18 cellular contexts compared by ENCODE assay signal in the genomic region with DNA sequence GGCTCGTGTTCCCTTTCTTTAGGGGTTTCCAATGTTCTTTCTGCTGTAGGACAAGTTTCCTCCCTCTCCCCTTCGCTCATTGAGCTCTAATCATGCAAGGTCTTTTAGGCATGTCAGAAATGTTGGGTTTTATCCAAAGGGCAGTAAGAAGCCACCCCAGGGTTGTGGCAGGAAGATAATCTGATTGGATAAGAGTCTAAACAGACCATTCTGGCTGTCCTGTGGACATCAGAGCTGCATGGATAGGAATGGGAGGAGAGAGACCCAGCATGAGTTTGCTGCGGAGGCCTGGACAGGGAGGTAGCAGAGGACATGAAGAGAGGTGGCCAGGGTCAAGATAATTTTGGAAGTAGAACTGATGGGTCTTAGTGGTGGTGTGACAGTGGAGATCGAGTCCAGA.
"Had no signal": no experiment of that assay in that cellular context is flagged by ENCODE, and none has a peak within 500 bp of the region (broad histone marks: within the 10 kb centered on the region; RNA-seq: fewer than 3 reads in every experiment).

No MANE protein-coding gene starts in this region.

- ATAC-seq: activated CD4-positive, alpha-beta T cell treated with anti-CD3 and anti-CD28 coated beads for 36 hours; gastroesophageal sphincter; heart right ventricle; mucosa of descending colon; naive thymus-derived CD8-positive, alpha-beta T cell; stimulated activated effector memory CD8-positive, alpha-beta T cell treated with anti-CD3 and anti-CD28 coated beads, Interleukin-12 subunit alpha, Interleukin-12 subunit beta, amount 100 ng/mL, for 72 hours; T-helper 17 cell had no signal

- H3K27me3 ChIP-seq: breast epithelium, heart right ventricle, uterus had no signal

- H3K27ac ChIP-seq: breast epithelium, dorsolateral prefrontal cortex, gastroesophageal sphincter, heart right ventricle, neutrophil, parathyroid adenoma had no signal

- H3K4me3 Mint-ChIP-seq: activated CD4-positive, alpha-beta memory T cell treated with anti-CD3 and anti-CD28 coated beads for 36 hours; activated CD4-positive, alpha-beta T cell treated with anti-CD3 and anti-CD28 coated beads for 36 hours; activated naive CD8-positive, alpha-beta T cell treated with anti-CD3 and anti-CD28 coated beads for 36 hours; naive thymus-derived CD8-positive, alpha-beta T cell; stimulated activated effector memory CD8-positive, alpha-beta T cell treated with anti-CD3 and anti-CD28 coated beads, Interleukin-12 subunit alpha, Interleukin-12 subunit beta, amount 100 ng/mL, for 72 hours; T-helper 17 cell had no signal

- H3K79me2 ChIP-seq: parathyroid adenoma had no signal

- H3K9ac ChIP-seq: parathyroid adenoma had no signal

- H3K36me3 Mint-ChIP-seq: activated CD4-positive, alpha-beta memory T cell treated with anti-CD3 and anti-CD28 coated beads for 36 hours; activated naive CD8-positive, alpha-beta T cell treated with anti-CD3 and anti-CD28 coated beads for 36 hours; naive thymus-derived CD8-positive, alpha-beta T cell; stimulated activated effector memory CD8-positive, alpha-beta T cell treated with anti-CD3 and anti-CD28 coated beads, Interleukin-12 subunit alpha, Interleukin-12 subunit beta, amount 100 ng/mL, for 72 hours had no signal

- H3K36me3 ChIP-seq: breast epithelium, gastroesophageal sphincter, heart right ventricle, neutrophil, uterus had no signal

- H3K4me1 Mint-ChIP-seq: activated CD4-positive, alpha-beta T cell treated with anti-CD3 and anti-CD28 coated beads for 36 hours; activated naive CD8-positive, alpha-beta T cell treated with anti-CD3 and anti-CD28 coated beads for 36 hours; naive thymus-derived CD8-positive, alpha-beta T cell; stimulated activated effector memory CD8-positive, alpha-beta T cell treated with anti-CD3 and anti-CD28 coated beads, Interleukin-12 subunit alpha, Interleukin-12 subunit beta, amount 100 ng/mL, for 72 hours had no signal

- DNase-seq: activated CD4-positive, alpha-beta memory T cell treated with anti-CD3 and anti-CD28 coated beads for 36 hours; activated CD4-positive, alpha-beta T cell treated with anti-CD3 and anti-CD28 coated beads for 36 hours; activated gamma-delta T cell treated with Interleukin-2 at 50 U/mL for 16 hours; activated naive CD8-positive, alpha-beta T cell treated with anti-CD3 and anti-CD28 coated beads for 36 hours; amygdala; dorsolateral prefrontal cortex; erythroblast; heart right ventricle; mammary epithelial cell; mucosa of descending colon; naive thymus-derived CD8-positive, alpha-beta T cell; T-helper 17 cell; uterus had no signal

- H3K4me3 ChIP-seq: breast epithelium, dorsolateral prefrontal cortex, gastroesophageal sphincter, heart right ventricle, mucosa of descending colon, uterus had no signal

- H3K9me3 Mint-ChIP-seq: activated CD4-positive, alpha-beta memory T cell treated with anti-CD3 and anti-CD28 coated beads for 36 hours; activated naive CD8-positive, alpha-beta T cell treated with anti-CD3 and anti-CD28 coated beads for 36 hours; naive thymus-derived CD8-positive, alpha-beta T cell; stimulated activated effector memory CD8-positive, alpha-beta T cell treated with anti-CD3 and anti-CD28 coated beads, Interleukin-12 subunit alpha, Interleukin-12 subunit beta, amount 100 ng/mL, for 72 hours had no signal

- H3K27ac Mint-ChIP-seq: activated CD4-positive, alpha-beta memory T cell treated with anti-CD3 and anti-CD28 coated beads for 36 hours; activated CD4-positive, alpha-beta T cell treated with anti-CD3 and anti-CD28 coated beads for 36 hours; activated naive CD8-positive, alpha-beta T cell treated with anti-CD3 and anti-CD28 coated beads for 36 hours; naive thymus-derived CD8-positive, alpha-beta T cell; stimulated activated effector memory CD8-positive, alpha-beta T cell treated with anti-CD3 and anti-CD28 coated beads, Interleukin-12 subunit alpha, Interleukin-12 subunit beta, amount 100 ng/mL, for 72 hours; T-helper 17 cell had no signal

- H3K4me1 ChIP-seq: breast epithelium, parathyroid adenoma had no signal
